ENCODE assay signal across 37 cellular contexts in genomic region chr19:13541554-13541953, GRCh38. TPM values are rescaled to one million over a fixed set of nuclear protein-coding genes. Genes with fewer than 3 reads are reported as not detected.
"Had no signal": no experiment of that assay in that cellular context is flagged by ENCODE, and none has a peak within 500 bp of the region (broad histone marks: within the 10 kb centered on the region; RNA-seq: fewer than 3 reads in every experiment).

No MANE protein-coding gene starts in this region.

- H3K36me3 ChIP-seq: MG63 had no signal

- DNase-seq: Karpas-422, Kasumi-1, MG63, MM.1S, MV-4-11, NCI-H1048, NCI-H1092, NCI-H1092 treated with DMSO at 0.1 percent for 48 hours, NCI-H1105, NCI-H1105 treated with DMSO at 0.1 percent for 48 hours, NCI-H1417, NCI-H1417 treated with DMSO at 0.1 percent for 48 hours, NCI-H1436, NCI-H1436 treated with DMSO at 0.1 percent for 48 hours, NCI-H146, NCI-H1694, NCI-H1694 treated with DMSO at 0.1 percent for 48 hours, NCI-H187, NCI-H187 treated with DMSO at 0.1 percent for 48 hours, NCI-H1930, NCI-H2029, NCI-H2029 treated with DMSO at 0.1 percent for 48 hours, NCI-H2081, NCI-H2081 treated with DMSO at 0.1 percent for 48 hours, NCI-H2107, NCI-H2171, NCI-H2171 treated with DMSO at 0.1 percent for 48 hours, NCI-H226, NCI-H345, NCI-H446, NCI-H446 treated with DMSO at 0.1 percent for 48 hours, NCI-H510A, NCI-H510A treated with DMSO at 0.1 percent for 48 hours, NCI-H524, NCI-H524 treated with DMSO at 0.1 percent for 48 hours had no signal

- H3K4me3 ChIP-seq: MG63 had no signal

RNA-seq across cellular contexts. Expression of gene CACNA1A, which starts 35.3 kb away (rescaled TPM):
- total RNA-seq: MCF 10A, NCI-H460 had no signal
